Comparison of ENCODE assay signal across 9 cellular contexts in genomic region chr21:44931501-44932365, GRCh38. TPM values are rescaled to one million over a fixed set of nuclear protein-coding genes. Genes with fewer than 3 reads are reported as not detected.
A peak's percentile ranks its signal among the peaks of the same experiment; 100 is the strongest.
DNase-seq lines count a peak whose midpoint lies in the region; ATAC-seq and TF ChIP-seq lines count a peak whose summit lies in the region.
"Had no signal": no experiment of that assay in that cellular context is flagged by ENCODE, and none has a peak within 500 bp of the region (broad histone marks: within the 10 kb centered on the region; RNA-seq: fewer than 3 reads in every experiment).

No MANE protein-coding gene starts in this region.

- H3K27ac Mint-ChIP-seq in endodermal cell = no peak overlapping the region

- H3K36me3 Mint-ChIP-seq in endodermal cell (ENCODE audit: low read depth) = no peaks in the 10 kb centered on the region

- no peak for TF ChIP-seq CTCF in endodermal cell (conservative IDR thresholded peaks at IDR 0.05)
- no peak for TF ChIP-seq CTCF in neutrophil (IDR thresholded peaks at IDR 0.05)

- no peak for ATAC-seq in GM18861 (IDR thresholded peaks at IDR 0.05; ENCODE audit: unreplicated experiment)

- DNase-seq in D341Med (ENCODE audit: low spot score) = peak; percentile 65
- peak; percentile 16 for DNase-seq in NCI-H2171 treated with DMSO at 0.1 percent for 48 hours (lab: John Stamatoyannopoulos, UW)
- DNase-seq in endodermal cell = peak; percentile 69
- DNase-seq in HPDE6-E6E7 (ENCODE audit: extremely low spot score) = no peak
- no peak for DNase-seq in substantia nigra (lab: John Stamatoyannopoulos, UW)
- no peak for DNase-seq in NCI-H1694 (lab: John Stamatoyannopoulos, UW)
- DNase-seq: SW 1271 had no signal

- peak overlapping the region; percentile 53 for H3K4me3 Mint-ChIP-seq in endodermal cell

- H3K4me3 ChIP-seq in endodermal cell (ENCODE audit: low read length) (peak overlapping the region; percentile 45), neutrophil (ENCODE audit: low read depth in 1 of 2, low read length in 1 of 2) (peak overlapping the region; percentile 79 to 87)

- H3K36me3 ChIP-seq in endodermal cell (ENCODE audit: control insufficient read depth, insufficient read depth, low read length) (no peaks in the 10 kb centered on the region), neutrophil (peaks cover 3% of the 10 kb centered on the region)

- no peaks in the 10 kb centered on the region for H3K9me3 Mint-ChIP-seq in endodermal cell

- H3K4me1 ChIP-seq in endodermal cell (ENCODE audit: control insufficient read depth, insufficient read depth, low read length) = peaks cover 3% of the 10 kb centered on the region
- peaks cover 61 to 66% of the 10 kb centered on the region in 2 experiments for H3K4me1 ChIP-seq in neutrophil (ENCODE audit: control insufficient read depth in 1 of 2, insufficient read depth in 1 of 2, low read depth in 1 of 2, low read length in 1 of 2)

- whole genome bisulfite sequencing in endodermal cell (ENCODE audit: insufficient coverage in 1 of 2, insufficient read length in 1 of 2), 2 experiments = 5 to 7% methylated on average over 14 to 73 of the region's 73 CpGs

- peaks cover 63% of the 10 kb centered on the region for H3K27me3 Mint-ChIP-seq in endodermal cell (ENCODE audit: insufficient read depth)

- H3K27ac ChIP-seq in endodermal cell (ENCODE audit: low read depth, low read length) (no peak overlapping the region), neutrophil (peak overlapping the region; percentile 99), substantia nigra (ENCODE audit: low read depth, low read length, poor library complexity, severe bottlenecking) (no peak overlapping the region)

- no peak overlapping the region for H3K9ac ChIP-seq in endodermal cell (ENCODE audit: extremely low read depth, low read length, poor library complexity, severe bottlenecking)

- H3K4me1 Mint-ChIP-seq in endodermal cell = peaks cover 22% of the 10 kb centered on the region

- H3K27me3 ChIP-seq in endodermal cell (ENCODE audit: control insufficient read depth, insufficient read depth, low read length, poor library complexity, severe bottlenecking) (peaks cover 63% of the 10 kb centered on the region), neutrophil (peaks cover 5% of the 10 kb centered on the region)

- H3K9me3 ChIP-seq in endodermal cell (ENCODE audit: control insufficient read depth, low read length) = no peaks in the 10 kb centered on the region
- no peaks in the 10 kb centered on the region for H3K9me3 ChIP-seq in neutrophil

RNA-seq across cellular contexts. Expression of gene SLX9, which starts 8.1 kb away (rescaled TPM):
- 10 to 100 TPM; 38.0 to 48.9 TPM for total RNA-seq in endodermal cell
- 27.9 TPM for polyA plus RNA-seq in endodermal cell (2013, experiment 1 of 2)
- 24.0 TPM for polyA plus RNA-seq in endodermal cell (2013, experiment 2 of 2)

RNA-seq across cellular contexts. Expression of gene ITGB2, which starts 11.0 kb away (rescaled TPM):
- 1 to 10 TPM; 1.6 to 2.3 TPM for total RNA-seq in endodermal cell
- 0.36 TPM for polyA plus RNA-seq in endodermal cell (2013, experiment 1 of 2)
- 0.54 TPM for polyA plus RNA-seq in endodermal cell (2013, experiment 2 of 2)

RNA-seq across cellular contexts. Expression of gene PTTG1IP, which starts 58.2 kb away (rescaled TPM):
- total RNA-seq in endodermal cell = 100 to 1,000 TPM; 155 to 168 TPM
- polyA plus RNA-seq in endodermal cell (2013, experiment 1 of 2) = 225 TPM
- 224 TPM for polyA plus RNA-seq in endodermal cell (2013, experiment 2 of 2)

Comparison
In these comparisons a context has a peak if more than half of its experiments do, and no peak if none do; other contexts are left out.
1. DNase-seq: peak in D341Med (single experiment), NCI-H2171 treated with DMSO at 0.1 percent for 48 hours (single experiment) and endodermal cell (single experiment); none in HPDE6-E6E7 (single experiment), substantia nigra (0 of 49) and NCI-H1694 (single experiment).